ENCODE assay signal across 17 cellular contexts in the genomic region with DNA sequence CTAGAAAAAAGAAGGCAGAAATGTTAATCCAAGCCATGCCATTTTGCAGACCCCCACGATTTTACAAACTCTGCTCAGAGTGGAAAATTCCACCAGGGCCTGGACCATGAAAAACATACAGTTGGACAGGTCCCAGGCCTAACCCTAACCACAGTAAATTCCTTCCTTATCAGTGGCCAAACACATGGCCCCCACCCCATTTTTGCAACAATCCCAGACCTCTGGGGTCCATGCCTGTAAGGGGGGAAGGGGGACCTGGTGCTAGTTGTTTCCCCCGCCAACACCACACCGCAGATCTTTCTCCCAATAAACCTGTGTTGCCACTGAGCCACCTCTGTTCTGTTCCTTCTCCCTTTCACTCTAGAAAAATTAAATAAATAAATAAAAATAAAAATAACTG.
DNase-seq lines count a peak whose midpoint lies in the region; ATAC-seq, FAIRE-seq and TF ChIP-seq lines count a peak whose summit lies in the region.
"Had no signal": no experiment of that assay in that cellular context is flagged by ENCODE, and none has a peak within 500 bp of the region (broad histone marks: within the 10 kb centered on the region; RNA-seq: fewer than 3 reads in every experiment).

No MANE protein-coding gene starts in this region.

- peak overlapping the region; percentile 83 for H2BK120ac ChIP-seq in H1 (replicated peaks; ENCODE audit: low read depth, low read length)

- H2BK15ac ChIP-seq in H1 (ENCODE audit: low read length): no peak overlapping the region

- no peaks in the 10 kb centered on the region for H4K20me1 ChIP-seq in H1 (replicated peaks in 1 of 2; ENCODE audit: control insufficient read depth in 1 of 2, insufficient read depth in 2 of 2, low read length in 2 of 2)

- WGBS in H1 (ENCODE audit: extremely low coverage in 1 of 2, insufficient coverage in 1 of 2, insufficient read length in 1 of 2, insufficient replicate concordance in 2 of 2, low coverage in 1 of 2, low lambda C conversion rate in 2 of 2, missing lambda C conversion rate in 1 of 2), 2 experiments: 87% methylated on average over 3 of the region's 3 CpGs; no CpG with 5 or more reads in 1 of the 2 experiments

- no peak for TF ChIP-seq EP300 in H1 (IDR thresholded peaks at IDR 0.05; ENCODE audit: borderline replicate concordance in 1 of 2, low read depth in 2 of 2, low read length in 2 of 2)

- no peak for ATAC-seq in sciatic nerve
- ATAC-seq: GM12878 had no signal

- no peak overlapping the region for H3K27ac Mint-ChIP-seq in progenitor cell of endocrine pancreas
- H3K27ac Mint-ChIP-seq: CD4-positive, CD25-positive, alpha-beta regulatory T cell; CD8-positive, alpha-beta memory T cell had no signal

- no peaks in the 10 kb centered on the region for H3K4me1 Mint-ChIP-seq in progenitor cell of endocrine pancreas (ENCODE audit: low read depth)
- H3K4me1 Mint-ChIP-seq: CD4-positive, CD25-positive, alpha-beta regulatory T cell; CD8-positive, alpha-beta memory T cell had no signal

- H3K18ac ChIP-seq in H1 (ENCODE audit: extremely low read depth, low read length): no peak overlapping the region; the same call in 1 of the 2 replicates

- H3K23me2 ChIP-seq in H1 (ENCODE audit: low read depth, low read length): no peaks in the 10 kb centered on the region

- TF ChIP-seq POLR2A in H1 (IDR thresholded peaks at IDR 0.05; ENCODE audit: control extremely low read depth in 1 of 2, low read depth in 2 of 2, low read length in 2 of 2): no peak

- no peak overlapping the region for H2BK20ac ChIP-seq in H1 (ENCODE audit: low read length)

- no peak overlapping the region for H3K4me2 ChIP-seq in H1 (ENCODE audit: insufficient read depth in 1 of 2, low read depth in 2 of 2, low read length in 2 of 2)

- intact Hi-C loops in sciatic nerve (cut with DNase I): no loop called here

- TF ChIP-seq RAD21 in H1 (IDR thresholded peaks at IDR 0.05 in 1 of 2, conservative IDR thresholded peaks at IDR 0.05 in 1 of 2; ENCODE audit: low read depth in 2 of 2, low read length in 2 of 2): no peak

- FAIRE-seq in H1 (lab: Jason Lieb, UNC): no peak
- FAIRE-seq: GM12878, GM19239 had no signal

- no peaks in the 10 kb centered on the region for H3K4me1 ChIP-seq in H1 (replicated peaks in 1 of 4; ENCODE audit: control insufficient read depth in 3 of 4, insufficient read depth in 4 of 4, low read length in 3 of 4)
- H3K4me1 ChIP-seq: BE2C, HAP-1 had no signal

- no peak overlapping the region for H3K23ac ChIP-seq in H1 (ENCODE audit: insufficient read length)

- H3K4ac ChIP-seq in H1 (replicated peaks; ENCODE audit: insufficient read length, low read depth, low read length): no peak overlapping the region

- no peak overlapping the region for H3K9ac ChIP-seq in H1 (replicated peaks in 1 of 4; ENCODE audit: extremely low read depth in 1 of 4, low read depth in 3 of 4, low read length in 3 of 4)

- no peak overlapping the region for H4K5ac ChIP-seq in H1 (ENCODE audit: insufficient read length, low read depth, low read length)

- H3K56ac ChIP-seq in H1 (replicated peaks; ENCODE audit: insufficient read length, low read depth, low read length): no peak overlapping the region

- no peak overlapping the region for H3K4me3 ChIP-seq in H1 (ENCODE audit: extremely low read depth in 1 of 4, insufficient read depth in 2 of 4, low read depth in 3 of 4, low read length in 4 of 4)
- H3K4me3 ChIP-seq: GM12878, HAP-1 had no signal

- TF ChIP-seq CTCF in H1 (IDR thresholded peaks at IDR 0.05; ENCODE audit: control extremely low read depth in 1 of 3, insufficient read depth in 1 of 3, low read depth in 1 of 3, low read length in 3 of 3) (no peak), progenitor cell of endocrine pancreas (IDR thresholded peaks at IDR 0.05; ENCODE audit: unreplicated experiment) (no peak)

- peaks cover 5% of the 10 kb centered on the region for H3K9me3 Mint-ChIP-seq in progenitor cell of endocrine pancreas (ENCODE audit: low read depth)

- H3K9me3 ChIP-seq in H1 (ENCODE audit: insufficient read depth in 2 of 2, low read depth in 1 of 2, low read length in 1 of 2): no peaks in the 10 kb centered on the region
- H3K9me3 ChIP-seq: BE2C, HAP-1 had no signal

- POLR2A ChIA-PET in H1 (lab: Charles Lee; ENCODE audit: partially characterized antibody): no interaction called here

- no peak overlapping the region for H3K27ac ChIP-seq in H1 (ENCODE audit: low read depth, low read length)

- no peak overlapping the region for H4K91ac ChIP-seq in H1 (replicated peaks; ENCODE audit: insufficient read length, low read length)

- H3K79me1 ChIP-seq in H1 (ENCODE audit: low read depth, low read length): no peaks in the 10 kb centered on the region

- peak overlapping the region; percentile 78; the same call in 1 of the 2 replicates for H2AFZ ChIP-seq in H1 (ENCODE audit: low read length)

- no peak overlapping the region for H4K8ac ChIP-seq in H1 (ENCODE audit: extremely low read depth, insufficient read depth, low read length)

- no peaks in the 10 kb centered on the region for H3K79me2 ChIP-seq in H1 (ENCODE audit: control insufficient read depth in 1 of 2, insufficient read depth in 2 of 2, low read length in 2 of 2)

- no peaks in the 10 kb centered on the region for H3K36me3 ChIP-seq in H1 (ENCODE audit: control insufficient read depth in 2 of 4, insufficient read depth in 4 of 4, low read length in 3 of 4)
- H3K36me3 ChIP-seq: BE2C, HAP-1 had no signal

- H2AK5ac ChIP-seq in H1 (ENCODE audit: low read depth, low read length): no peak overlapping the region

- H3K27me3 Mint-ChIP-seq in progenitor cell of endocrine pancreas: no peaks in the 10 kb centered on the region
- H3K27me3 Mint-ChIP-seq: CD4-positive, CD25-positive, alpha-beta regulatory T cell; CD8-positive, alpha-beta memory T cell had no signal

- H3K36me3 Mint-ChIP-seq in progenitor cell of endocrine pancreas (ENCODE audit: insufficient read depth): no peaks in the 10 kb centered on the region
- H3K36me3 Mint-ChIP-seq: CD4-positive, CD25-positive, alpha-beta regulatory T cell; CD8-positive, alpha-beta memory T cell had no signal

- CTCF ChIA-PET in H1 (lab: Charles Lee; ENCODE audit: partially characterized antibody): no interaction called here

- no peak overlapping the region for H3K4me3 Mint-ChIP-seq in progenitor cell of endocrine pancreas (ENCODE audit: low read depth)
- H3K4me3 Mint-ChIP-seq: CD4-positive, CD25-positive, alpha-beta regulatory T cell; CD8-positive, alpha-beta memory T cell had no signal

- H3K27me3 ChIP-seq in H1 (replicated peaks in 1 of 4; ENCODE audit: control insufficient read depth in 3 of 4, extremely low read depth in 1 of 4, insufficient read depth in 3 of 4, low read length in 3 of 4): peaks cover 0 to 1% (median 0%) of the 10 kb centered on the region in 4 experiments; a peak in 1 of 7 replicates
- H3K27me3 ChIP-seq: BE2C had no signal

- no peak overlapping the region for H3K14ac ChIP-seq in H1 (ENCODE audit: insufficient read length)

- H2BK12ac ChIP-seq in H1 (ENCODE audit: low read depth, low read length): no peak overlapping the region

- H2BK5ac ChIP-seq in H1 (ENCODE audit: low read depth, low read length): no peak overlapping the region; the same call in 1 of the 2 replicates

- DNase-seq in ELF-1 (ENCODE audit: low read depth, low spot score): peak; percentile 1
- DNase-seq in OCI-M1 (lab: John Stamatoyannopoulos, UW): peak; percentile 91
- DNase-seq in H1 (ENCODE audit: low read depth in 1 of 2, low spot score in 2 of 2): no peak
- DNase-seq in NCI-H1105 (lab: John Stamatoyannopoulos, UW): no peak
- DNase-seq in activated naive CD4-positive, alpha-beta T cell (lab: John Stamatoyannopoulos, UW): no peak
- no peak for DNase-seq in sciatic nerve (ENCODE audit: low spot score)
- no peak for DNase-seq in progenitor cell of endocrine pancreas (ENCODE audit: low spot score, unreplicated experiment)
- DNase-seq: ACHN; BE2C; C1 segment of cervical spinal cord; CD4-positive, CD25-positive, alpha-beta regulatory T cell; CD8-positive, alpha-beta memory T cell; DMS153; DMS79 had no signal

TF ChIP-seq in H1, 55 proteins besides CTCF, POLR2A, EP300 and RAD21:
- TF ChIP-seq BCL11A (IDR thresholded peaks at IDR 0.05; ENCODE audit: low read depth in 2 of 2, low read length in 2 of 2) (no peak), SP2 (IDR thresholded peaks at IDR 0.05; ENCODE audit: low read length) (no peak), TAF1 (IDR thresholded peaks at IDR 0.05; ENCODE audit: low read depth, low read length) (no peak), SIX5 (IDR thresholded peaks at IDR 0.05; ENCODE audit: low read depth, low read length) (no peak), PHF8 (conservative IDR thresholded peaks at IDR 0.05; ENCODE audit: low read depth, low read length) (no peak), KDM5A (IDR thresholded peaks at IDR 0.05; ENCODE audit: low read length) (no peak), ZNF274 (IDR thresholded peaks at IDR 0.05; ENCODE audit: borderline replicate concordance, extremely low read depth, low read length) (no peak), KDM4A (IDR thresholded peaks at IDR 0.05; ENCODE audit: low read depth, low read length, severe bottlenecking) (no peak), BACH1 (IDR thresholded peaks at IDR 0.05; ENCODE audit: low read length) (no peak), GABPA (IDR thresholded peaks at IDR 0.05; ENCODE audit: borderline replicate concordance, insufficient read depth, low read length) (no peak), NRF1 (IDR thresholded peaks at IDR 0.05; ENCODE audit: low read depth, low read length) (no peak), CTBP2 (IDR thresholded peaks at IDR 0.05; ENCODE audit: borderline replicate concordance, insufficient read depth, insufficient read length, low read length) (no peak), TCF12 (IDR thresholded peaks at IDR 0.05; ENCODE audit: low read depth, low read length) (no peak), SIN3A (conservative IDR thresholded peaks at IDR 0.05 in 1 of 2, IDR thresholded peaks at IDR 0.05 in 1 of 2; ENCODE audit: low read depth in 1 of 2, low read length in 2 of 2) (no peak), MAFK (IDR thresholded peaks at IDR 0.05; ENCODE audit: low read depth, low read length) (no peak)
- TF ChIP-seq, protein P1, sequence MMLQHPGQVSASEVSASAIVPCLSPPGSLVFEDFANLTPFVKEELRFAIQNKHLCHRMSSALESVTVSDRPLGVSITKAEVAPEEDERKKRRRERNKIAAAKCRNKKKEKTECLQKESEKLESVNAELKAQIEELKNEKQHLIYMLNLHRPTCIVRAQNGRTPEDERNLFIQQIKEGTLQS (IDR thresholded peaks at IDR 0.05; ENCODE audit: insufficient read depth, low read depth, low read length): no peak

Comparison
In these comparisons a context has a peak if more than half of its experiments do, and no peak if none do; other contexts are left out.
1. DNase-seq: peak in ELF-1 (single experiment) and OCI-M1 (single experiment); none in H1 (0 of 2), NCI-H1105 (single experiment), activated naive CD4-positive, alpha-beta T cell (0 of 4), sciatic nerve (single experiment) and progenitor cell of endocrine pancreas (single experiment).